In genomic region chr20:41135187-41135887, GRCh38 we compare ENCODE assay signal across 8 cellular contexts. TPM values are rescaled to one million over a fixed set of nuclear protein-coding genes. Genes with fewer than 3 reads are reported as not detected.
DNase-seq lines count a peak whose midpoint lies in the region; ATAC-seq, FAIRE-seq and TF ChIP-seq lines count a peak whose summit lies in the region.

No MANE protein-coding gene starts in this region.

- peak; percentile 93 for TF ChIP-seq CTCF in activated CD8-positive, alpha-beta T cell treated with anti-CD3 and anti-CD28 coated beads for 36 hours (IDR thresholded peaks at IDR 0.05)
- TF ChIP-seq CTCF in endothelial cell of umbilical vein (IDR thresholded peaks at IDR 0.05; ENCODE audit: extremely low read depth in 1 of 2, insufficient read depth in 1 of 2, low read depth in 1 of 2, low read length in 2 of 2): peak; percentile 86 to 87
- TF ChIP-seq CTCF in neural cell (IDR thresholded peaks at IDR 0.05; ENCODE audit: poor library complexity, severe bottlenecking): peak; percentile 38

- H3K4me1 ChIP-seq in endothelial cell of umbilical vein (ENCODE audit: control insufficient read depth, extremely low read depth, insufficient read depth, low read length): peaks cover 22% of the 10 kb centered on the region

- no peaks in the 10 kb centered on the region for H3K27me3 Mint-ChIP-seq in activated CD8-positive, alpha-beta T cell treated with anti-CD3 and anti-CD28 coated beads for 36 hours

- no peaks in the 10 kb centered on the region for H3K9me2 ChIP-seq in neural cell (ENCODE audit: insufficient read depth, low read length)

- CTCF ChIA-PET in activated CD8-positive, alpha-beta T cell treated with anti-CD3 and anti-CD28 coated beads for 36 hours (lab: Charles Lee): interaction anchor here (0.6 to 14.5 kb wide), 46 partner anchors 9 to 480 kb away, joined by 3 to 209 read pairs (median 5); partner anchors contain the start of gene LPIN3
- CTCF ChIA-PET in endothelial cell of umbilical vein (lab: Charles Lee): interaction anchor here (0.6 to 5.9 kb wide), 50 partner anchors 9 to 300 kb away, joined by 3 to 126 read pairs (median 4); partner anchors contain the start of gene LPIN3

- H3K4me3 Mint-ChIP-seq in activated CD8-positive, alpha-beta T cell treated with anti-CD3 and anti-CD28 coated beads for 36 hours: peak overlapping the region; percentile 91

- peaks cover 22% of the 10 kb centered on the region for H3K36me3 Mint-ChIP-seq in activated CD8-positive, alpha-beta T cell treated with anti-CD3 and anti-CD28 coated beads for 36 hours (ENCODE audit: low read depth)

- H3K4me2 ChIP-seq in endothelial cell of umbilical vein (ENCODE audit: insufficient read depth, low read length) (no peak overlapping the region), neural cell (ENCODE audit: low read length) (no peak overlapping the region)

- H4K20me1 ChIP-seq in endothelial cell of umbilical vein (replicated peaks; ENCODE audit: control insufficient read depth, extremely low read depth, insufficient read depth, low read length) (no peaks in the 10 kb centered on the region), neural cell (ENCODE audit: insufficient read depth) (peaks cover 8% of the 10 kb centered on the region)

- no peak for ATAC-seq in activated CD8-positive, alpha-beta T cell treated with anti-CD3 and anti-CD28 coated beads for 36 hours
- ATAC-seq in HG02885 (IDR thresholded peaks at IDR 0.05; ENCODE audit: poor library complexity, unreplicated experiment) (no peak), HG03571 (IDR thresholded peaks at IDR 0.05; ENCODE audit: unreplicated experiment) (no peak)

- H3K4me3 ChIP-seq in endothelial cell of umbilical vein (replicated peaks in 1 of 3; ENCODE audit: insufficient read depth in 1 of 3, low read depth in 1 of 3, low read length in 3 of 3) (no peak overlapping the region), neural cell (ENCODE audit: low read length) (no peak overlapping the region)

- H3K36me3 ChIP-seq in endothelial cell of umbilical vein (ENCODE audit: control insufficient read depth in 2 of 2, extremely low read depth in 1 of 2, insufficient read depth in 2 of 2, low read length in 2 of 2) (no peaks in the 10 kb centered on the region), neural cell (ENCODE audit: insufficient read depth, low read length) (no peaks in the 10 kb centered on the region)

- H3K79me2 ChIP-seq in endothelial cell of umbilical vein (ENCODE audit: control insufficient read depth, insufficient read depth, low read length) (peaks cover 28% of the 10 kb centered on the region), neural cell (replicated peaks; ENCODE audit: insufficient read depth, low read length) (peaks cover 29% of the 10 kb centered on the region)

- no peak for TF ChIP-seq RAD21 in neural cell (conservative IDR thresholded peaks at IDR 0.05)

- intact Hi-C loops in activated CD8-positive, alpha-beta T cell treated with anti-CD3 and anti-CD28 coated beads for 36 hours (cut with micrococcal nuclease): loop anchor here (1.0 to 5.0 kb wide), 2 partner anchors 97 to 202 kb away; no protein-coding TSS in a partner anchor
- intact Hi-C loops in endothelial cell of umbilical vein (cut with micrococcal nuclease): loop anchor here (1.0 to 5.0 kb wide), 4 partner anchors 37 to 482 kb away; partner anchors contain the start of gene CHD6

- peak overlapping the region; percentile 17 for H3K27ac Mint-ChIP-seq in activated CD8-positive, alpha-beta T cell treated with anti-CD3 and anti-CD28 coated beads for 36 hours

- dilution Hi-C loops in endothelial cell of umbilical vein (cut with MboI; ENCODE audit: extremely low pct_ligation_motif_present, low sequenced_read_pairs): no loop called here

- TF ChIP-seq EP300 in neural cell (conservative IDR thresholded peaks at IDR 0.05; ENCODE audit: poor library complexity, severe bottlenecking): no peak

- POLR2A ChIA-PET in activated CD8-positive, alpha-beta T cell treated with anti-CD3 and anti-CD28 coated beads for 36 hours (lab: Charles Lee): interaction anchor here (1.2 to 15.4 kb wide), 4 partner anchors 15 to 41 kb away, joined by 3 to 361 read pairs (median 4); no protein-coding TSS in a partner anchor
- POLR2A ChIA-PET in endothelial cell of umbilical vein (lab: Charles Lee): interaction anchor here (0.7 kb wide), 1 partner anchor 12 kb away, joined by 3 read pairs; no protein-coding TSS in a partner anchor

- H3K27ac ChIP-seq in endothelial cell of umbilical vein (ENCODE audit: insufficient read depth, low read depth, low read length) (no peak overlapping the region), neural cell (ENCODE audit: low read length) (no peak overlapping the region)

- H2AFZ ChIP-seq in endothelial cell of umbilical vein (ENCODE audit: low read depth, low read length): no peak overlapping the region
- H2AFZ ChIP-seq in neural cell (ENCODE audit: low read depth, low read length): no peak overlapping the region

- FAIRE-seq in endothelial cell of umbilical vein (lab: Jason Lieb, UNC): peak; percentile 76

- peak; percentile 62 for DNase-seq in SIG-M5 treated with dmso at 0.1 percent for 504 hours (lab: John Stamatoyannopoulos, UW; ENCODE audit: unreplicated experiment)
- DNase-seq in SIG-M5 (lab: John Stamatoyannopoulos, UW): no peak
- DNase-seq in NCI-H2171 (lab: John Stamatoyannopoulos, UW): peak; percentile 27
- DNase-seq in activated CD8-positive, alpha-beta T cell treated with anti-CD3 and anti-CD28 coated beads for 36 hours: peak; percentile 80
- DNase-seq in endothelial cell of umbilical vein (ENCODE audit: low read depth, low spot score): peak; percentile 53

- no peaks in the 10 kb centered on the region for H3K9me3 Mint-ChIP-seq in activated CD8-positive, alpha-beta T cell treated with anti-CD3 and anti-CD28 coated beads for 36 hours

- no peaks in the 10 kb centered on the region for H3K9me1 ChIP-seq in endothelial cell of umbilical vein (replicated peaks; ENCODE audit: control insufficient read depth, extremely low read depth, insufficient read depth, low read length)

- no peaks in the 10 kb centered on the region for H3K9me3 ChIP-seq in endothelial cell of umbilical vein (replicated peaks; ENCODE audit: control insufficient read depth, insufficient read depth, low read length)
- H3K9me3 ChIP-seq in neural cell (ENCODE audit: low read length): no peaks in the 10 kb centered on the region

- peaks cover 58% of the 10 kb centered on the region for H3K4me1 Mint-ChIP-seq in activated CD8-positive, alpha-beta T cell treated with anti-CD3 and anti-CD28 coated beads for 36 hours (ENCODE audit: low read depth)

- BruUV-seq in endothelial cell of umbilical vein (replicated peaks; lab: Mats Ljungman, UMichigan): no TSS peak

- H3K27me3 ChIP-seq in endothelial cell of umbilical vein (ENCODE audit: control insufficient read depth in 2 of 2, insufficient read depth in 2 of 2, low read length in 2 of 2) (no peaks in the 10 kb centered on the region), neural cell (ENCODE audit: insufficient read depth, low read depth, low read length) (no peaks in the 10 kb centered on the region)

- H3K9ac ChIP-seq in endothelial cell of umbilical vein (replicated peaks; ENCODE audit: extremely low read depth, insufficient read depth, low read length) (no peak overlapping the region), neural cell (ENCODE audit: low read length) (no peak overlapping the region)

- H3F3A ChIP-seq in neural cell (ENCODE audit: insufficient read depth, low read length, poor library complexity, severe bottlenecking): no peaks in the 10 kb centered on the region

- no peak for TF ChIP-seq POLR2A in endothelial cell of umbilical vein (IDR thresholded peaks at IDR 0.05; ENCODE audit: low read depth, low read length)

TF ChIP-seq in endothelial cell of umbilical vein, 7 proteins besides CTCF, POLR2A, EP300 and RAD21 (continues in another document):
- no peak for TF ChIP-seq JUN (IDR thresholded peaks at IDR 0.05; ENCODE audit: borderline replicate concordance, insufficient read depth, insufficient read length, low read depth)
- TF ChIP-seq MAX (IDR thresholded peaks at IDR 0.05; ENCODE audit: insufficient read depth, insufficient read length): no peak
- no peak for TF ChIP-seq GATA2 (IDR thresholded peaks at IDR 0.05; ENCODE audit: insufficient read depth, insufficient read length, low read depth, low read length)
- no peak for TF ChIP-seq EZH2 (IDR thresholded peaks at IDR 0.05; ENCODE audit: borderline replicate concordance, low read depth, low read length, severe bottlenecking)
- no peak for TF ChIP-seq FOS (IDR thresholded peaks at IDR 0.05; ENCODE audit: borderline replicate concordance, insufficient read depth, low read length)
- TF ChIP-seq MYC (IDR thresholded peaks at IDR 0.05; ENCODE audit: low read depth, low read length): no peak

TF ChIP-seq in neural cell, 6 proteins besides CTCF, POLR2A, EP300 and RAD21 (continues in another document):
- TF ChIP-seq TAF1 (IDR thresholded peaks at IDR 0.05; ENCODE audit: low read depth): no peak
- TF ChIP-seq EZH2 (IDR thresholded peaks at IDR 0.05; ENCODE audit: borderline replicate concordance, insufficient read depth, low read length, poor library complexity, severe bottlenecking): no peak
- no peak for TF ChIP-seq POLR2AphosphoS5 (IDR thresholded peaks at IDR 0.05)
- no peak for TF ChIP-seq SMC3 (conservative IDR thresholded peaks at IDR 0.05; ENCODE audit: poor library complexity)

RNA-seq across cellular contexts. Expression of gene PLCG1, which starts 2.0 kb away (rescaled TPM):
- total RNA-seq in activated CD8-positive, alpha-beta T cell treated with anti-CD3 and anti-CD28 coated beads for 36 hours: 100 to 1,000 TPM; 259 to 260 TPM
- total RNA-seq in endothelial cell of umbilical vein: 219 and 224 TPM in 2 replicates
- polyA plus RNA-seq in endothelial cell of umbilical vein: 151 and 164 TPM in 2 replicates
- polyA plus RNA-seq in endothelial cell of umbilical vein (2011; cell fraction: cytosol; rRNA removed): 93.8 and 102 TPM in 2 replicates
- polyA plus RNA-seq in endothelial cell of umbilical vein (2011; cell fraction: nucleus; rRNA removed): 1,047 and 1,209 TPM in 2 replicates
- polyA plus RNA-seq in endothelial cell of umbilical vein (2012): 117 and 145 TPM in 2 replicates
- 318 and 338 TPM in 2 replicates for polyA minus RNA-seq in endothelial cell of umbilical vein
- polyA minus RNA-seq in endothelial cell of umbilical vein (2011; cell fraction: cytosol; rRNA and poly(A)+ RNA removed): 39.2 TPM
- polyA minus RNA-seq in endothelial cell of umbilical vein (2011; cell fraction: nucleus; rRNA and poly(A)+ RNA removed): 317 and 330 TPM in 2 replicates
- polyA plus RNA-seq in neural cell: 164 and 243 TPM in 2 replicates
- 178 and 199 TPM in 2 replicates for polyA minus RNA-seq in neural cell

Comparison
In these comparisons a context has a peak if more than half of its experiments do, and no peak if none do; other contexts are left out.
1. CTCF ChIP-seq: peak in every context shown above with its lines; median percentile 93 in activated CD8-positive, alpha-beta T cell treated with anti-CD3 and anti-CD28 coated beads for 36 hours; 86 in endothelial cell of umbilical vein; 38 in neural cell.